28 cellular contexts compared by ENCODE assay signal in genomic region chr2:125886153-125886552, GRCh38.
"Had no signal": no experiment of that assay in that cellular context is flagged by ENCODE, and none has a peak within 500 bp of the region (broad histone marks: within the 10 kb centered on the region; RNA-seq: fewer than 3 reads in every experiment).

No MANE protein-coding gene starts in this region.

- H3K4me1 ChIP-seq: colonic mucosa, esophagus muscularis mucosa, esophagus squamous epithelium, foreskin keratinocyte, gastrocnemius medialis, gastroesophageal sphincter, heart left ventricle, heart right ventricle had no signal

- H3K27me3 ChIP-seq: colonic mucosa, dorsolateral prefrontal cortex, esophagus muscularis mucosa, esophagus squamous epithelium, foreskin keratinocyte, gastrocnemius medialis, gastroesophageal sphincter, heart left ventricle, heart right ventricle had no signal

- H3K4me3 ChIP-seq: colonic mucosa, coronary artery, dorsolateral prefrontal cortex, esophagus muscularis mucosa, esophagus squamous epithelium, gastrocnemius medialis, gastroesophageal sphincter, heart left ventricle, heart right ventricle had no signal

- FAIRE-seq: colon, endometrium, endothelial cell of umbilical vein, frontal cortex had no signal

- ATAC-seq: effector memory CD8-positive, alpha-beta T cell; esophagus mucosa; foreskin keratinocyte; gastrocnemius medialis; gastroesophageal sphincter; heart left ventricle; heart right ventricle had no signal

- H3K27ac ChIP-seq: colonic mucosa, coronary artery, dorsolateral prefrontal cortex, epithelial cell of prostate, esophagus muscularis mucosa, esophagus squamous epithelium, foreskin keratinocyte, gastrocnemius medialis, gastroesophageal sphincter, heart left ventricle, heart right ventricle had no signal

- DNase-seq: colonic mucosa; cortex of kidney; dermis blood vessel endothelial cell; dorsolateral prefrontal cortex; effector CD4-positive, alpha-beta T cell; effector CD8-positive, alpha-beta T cell; effector memory CD4-positive, alpha-beta T cell; effector memory CD8-positive, alpha-beta T cell; endodermal cell; erythroblast; esophagus squamous epithelium; foreskin fibroblast; foreskin keratinocyte; foreskin melanocyte; gastrocnemius medialis; glutamatergic neuron; head of caudate nucleus; heart left ventricle; heart right ventricle had no signal

- H3K9me3 ChIP-seq: colonic mucosa, gastrocnemius medialis had no signal

- H3K36me3 ChIP-seq: colonic mucosa, esophagus muscularis mucosa, esophagus squamous epithelium, gastrocnemius medialis, gastroesophageal sphincter, heart left ventricle, heart right ventricle had no signal
